Comparison of ENCODE assay signal across 19 cellular contexts in genomic region chr15:32837935-32838334, GRCh38.
DNase-seq lines count a peak whose midpoint lies in the region; ATAC-seq, FAIRE-seq and TF ChIP-seq lines count a peak whose summit lies in the region.
"Had no signal": no experiment of that assay in that cellular context is flagged by ENCODE, and none has a peak within 500 bp of the region (broad histone marks: within the 10 kb centered on the region; RNA-seq: fewer than 3 reads in every experiment).

No MANE protein-coding gene starts in this region.

- no peaks in the 10 kb centered on the region for H3K79me2 ChIP-seq in HepG2 (ENCODE audit: insufficient read depth, low read length)

- BruUV-seq in HepG2 (replicated peaks; lab: Mats Ljungman, UMichigan): no TSS peak

- H3K27ac ChIP-seq in HepG2 (ENCODE audit: extremely low read length, insufficient read depth, low read length): no peak overlapping the region
- no peak overlapping the region for H3K27ac ChIP-seq in right lobe of liver
- peak overlapping the region; percentile 90 for H3K27ac ChIP-seq in angular gyrus (ENCODE audit: low read depth, low read length)
- peak overlapping the region; percentile 91 for H3K27ac ChIP-seq in temporal lobe (ENCODE audit: low read depth, low read length)
- H3K27ac ChIP-seq: BLaER1 had no signal

- H3K4me1 Mint-ChIP-seq in T-helper 2 cell treated with Interferon-gamma antibody and Interleukin-4, amounts not matched to agents 5 μg/mL and 100 μg/mL, for 36 hours (ENCODE audit: low read depth): no peaks in the 10 kb centered on the region

- H3K27ac Mint-ChIP-seq in T-helper 2 cell treated with Interferon-gamma antibody and Interleukin-4, amounts not matched to agents 5 μg/mL and 100 μg/mL, for 36 hours: no peak overlapping the region
- H3K27ac Mint-ChIP-seq: CD8-positive, alpha-beta T cell had no signal

- TF ChIP-seq CTCF in HepG2 (CRISPR knock-in tag; IDR thresholded peaks at IDR 0.05): no peak
- no peak for TF ChIP-seq CTCF in right lobe of liver (IDR thresholded peaks at IDR 0.05)
- no peak for TF ChIP-seq CTCF in fibroblast of mammary gland (conservative IDR thresholded peaks at IDR 0.05; ENCODE audit: control insufficient read depth, insufficient read depth, low read depth, low read length)

- H3K4me1 ChIP-seq in HepG2 (ENCODE audit: insufficient read depth, low read length) (peaks cover 17% of the 10 kb centered on the region), right lobe of liver (no peaks in the 10 kb centered on the region)

- H3K27me3 ChIP-seq in HepG2 (ENCODE audit: control insufficient read depth in 1 of 2, insufficient read depth in 2 of 2, low read length in 2 of 2): no peaks in the 10 kb centered on the region
- H3K27me3 ChIP-seq in right lobe of liver: no peaks in the 10 kb centered on the region
- H3K27me3 ChIP-seq: BLaER1 had no signal

- no peak overlapping the region for H2AFZ ChIP-seq in HepG2 (ENCODE audit: low read length)

- no peak overlapping the region for H3K4me3 Mint-ChIP-seq in T-helper 2 cell treated with Interferon-gamma antibody and Interleukin-4, amounts not matched to agents 5 μg/mL and 100 μg/mL, for 36 hours
- H3K4me3 Mint-ChIP-seq: CD8-positive, alpha-beta T cell had no signal

- ATAC-seq in HepG2 (no peak), right lobe of liver (no peak)
- ATAC-seq: CD8-positive, alpha-beta T cell had no signal

- DNase-seq in HepG2 (ENCODE audit: low spot score) (no peak), right lobe of liver (no peak), fibroblast of mammary gland (ENCODE audit: low read depth) (peak; percentile 16), NCI-H510A treated with DMSO at 0.1 percent for 48 hours (lab: John Stamatoyannopoulos, UW) (no peak)
- DNase-seq in T-helper 2 cell treated with Interferon-gamma antibody and Interleukin-4, amounts not matched to agents 5 μg/mL and 100 μg/mL, for 36 hours (ENCODE audit: low spot score): no peak
- no peak for DNase-seq in stimulated activated CD4-positive, alpha-beta T cell treated with anti-CD3 and anti-CD28 coated beads, Interleukin-12 subunit alpha, Interleukin-12 subunit beta, amount 100 ng/mL, for 4 hours
- DNase-seq: 8988T; Calu3; CD8-positive, alpha-beta T cell; H7; MM.1S; NCI-H146; NCI-H2029 treated with DMSO at 0.1 percent for 48 hours; NCI-H2171; Right ventricle myocardium superior had no signal

- H3K36me3 ChIP-seq in HepG2 (replicated peaks in 1 of 2; ENCODE audit: control insufficient read depth in 1 of 2, insufficient read depth in 2 of 2, low read length in 2 of 2) (no peaks in the 10 kb centered on the region), right lobe of liver (no peaks in the 10 kb centered on the region)
- H3K36me3 ChIP-seq: BLaER1 had no signal

- H3K9me3 Mint-ChIP-seq in T-helper 2 cell treated with Interferon-gamma antibody and Interleukin-4, amounts not matched to agents 5 μg/mL and 100 μg/mL, for 36 hours: no peaks in the 10 kb centered on the region
- H3K9me3 Mint-ChIP-seq: CD8-positive, alpha-beta T cell had no signal

- H3K4me3 ChIP-seq in HepG2 (replicated peaks in 1 of 3; ENCODE audit: insufficient read depth in 1 of 3, low read depth in 2 of 3, low read length in 3 of 3): no peak overlapping the region
- H3K4me3 ChIP-seq in right lobe of liver: no peak overlapping the region
- no peak overlapping the region for H3K4me3 ChIP-seq in fibroblast of mammary gland (ENCODE audit: control insufficient read depth, low read depth, low read length)
- H3K4me3 ChIP-seq: BLaER1 had no signal

- TF ChIP-seq RAD21 in HepG2 (CRISPR knock-in tag; IDR thresholded peaks at IDR 0.05): no peak

- 75% methylated on average over 8 of the region's 8 CpGs for WGBS in HepG2 (ENCODE audit: low lambda C conversion rate)
- WGBS in right lobe of liver (ENCODE audit: insufficient coverage, low coverage, low lambda C conversion rate, missing lambda C conversion rate): 78% methylated on average over 7 of the region's 8 CpGs

- in situ Hi-C loops in HepG2 (cut with HindIII; ENCODE audit: extremely low pct_ligation_motif_present, low pct_unique_long_range_greater_than_20kb): loop anchor here (5.0 kb wide), 1 partner anchor 166 kb away; no protein-coding TSS in a partner anchor

- intact Hi-C loops in HepG2 (cut with micrococcal nuclease; ENCODE audit: unreplicated experiment) (no loop called here), right lobe of liver (cut with DNase I) (no loop called here)

- H3K36me3 Mint-ChIP-seq in T-helper 2 cell treated with Interferon-gamma antibody and Interleukin-4, amounts not matched to agents 5 μg/mL and 100 μg/mL, for 36 hours (ENCODE audit: low read depth): no peaks in the 10 kb centered on the region
- H3K36me3 Mint-ChIP-seq: CD8-positive, alpha-beta T cell had no signal

- TF ChIP-seq EP300 in HepG2 (IDR thresholded peaks at IDR 0.05; ENCODE audit: low read depth in 2 of 2, low read length in 2 of 2) (no peak), HepG2 (CRISPR knock-in tag; IDR thresholded peaks at IDR 0.05; ENCODE audit: borderline replicate concordance) (no peak)

- POLR2A ChIA-PET in HepG2 (lab: Yijun Ruan, JAX): no interaction called here

- FAIRE-seq in HepG2 (lab: Jason Lieb, UNC): no peak
- FAIRE-seq: GM12891 had no signal

- H3K9me3 ChIP-seq in HepG2 (ENCODE audit: low read length) (no peaks in the 10 kb centered on the region), right lobe of liver (no peaks in the 10 kb centered on the region)

- H3K9ac ChIP-seq in HepG2 (ENCODE audit: insufficient read depth, low read depth, low read length): no peak overlapping the region
- H3K9ac ChIP-seq: BLaER1 had no signal

- H3K4me2 ChIP-seq in HepG2 (ENCODE audit: low read depth, low read length): peak overlapping the region; percentile 47; the same call in 1 of the 2 replicates
- H3K4me2 ChIP-seq: BLaER1 had no signal

- H3K27me3 Mint-ChIP-seq in T-helper 2 cell treated with Interferon-gamma antibody and Interleukin-4, amounts not matched to agents 5 μg/mL and 100 μg/mL, for 36 hours (ENCODE audit: low read depth): peaks cover 10% of the 10 kb centered on the region

- TF ChIP-seq POLR2A in HepG2 (IDR thresholded peaks at IDR 0.05; ENCODE audit: insufficient read depth in 1 of 2, low read depth in 2 of 2, low read length in 2 of 2): no peak
- TF ChIP-seq POLR2A in right lobe of liver (IDR thresholded peaks at IDR 0.05): no peak

- H4K20me1 ChIP-seq in HepG2 (ENCODE audit: insufficient read depth, low read length): no peaks in the 10 kb centered on the region
- H4K20me1 ChIP-seq: BLaER1 had no signal

- CTCF ChIA-PET in HepG2 (lab: Yijun Ruan, JAX; ENCODE audit: low intra/inter-chr PET ratio, low total read pairs): no interaction called here

TF ChIP-seq in HepG2, 621 proteins besides CTCF, POLR2A, EP300 and RAD21 (continues in another document):
- no peak for TF ChIP-seq FIP1L1 (IDR thresholded peaks at IDR 0.05; ENCODE audit: borderline replicate concordance, insufficient read depth, low read depth, low read length)
- TF ChIP-seq ZNF142 (CRISPR knock-in tag; IDR thresholded peaks at IDR 0.05): no peak
- no peak for TF ChIP-seq SMC3 (IDR thresholded peaks at IDR 0.05; ENCODE audit: low read length)

Comparison
In these comparisons a context has a peak if more than half of its experiments do, and no peak if none do; other contexts are left out.
1. H3K27ac ChIP-seq: peak in angular gyrus (single experiment) and temporal lobe (single experiment); none in HepG2 (single experiment) and right lobe of liver (0 of 3).